In genomic region chr2:205721057-205721767, GRCh38 we compare ENCODE assay signal across 8 cellular contexts. TPM values are rescaled to one million over a fixed set of nuclear protein-coding genes. Genes with fewer than 3 reads are reported as not detected.
A peak's percentile ranks its signal among the peaks of the same experiment; 100 is the strongest.
DNase-seq lines count a peak whose midpoint lies in the region; ATAC-seq and TF ChIP-seq lines count a peak whose summit lies in the region.

No MANE protein-coding gene starts in this region.

- H2AFZ ChIP-seq in H9 (ENCODE audit: low read length) (no peak overlapping the region), mesenchymal stem cell (ENCODE audit: low read depth, low read length) (no peak overlapping the region)

- intact Hi-C loops in CD14-positive monocyte (cut with micrococcal nuclease) (no loop called here), left lung (cut with DNase I) (no loop called here)

- H3K27ac ChIP-seq in H9 (ENCODE audit: insufficient read length, low read depth, low read length) (no peak overlapping the region), VCaP (no peak overlapping the region), mesenchymal stem cell (ENCODE audit: low read length, poor library complexity, severe bottlenecking) (no peak overlapping the region), left lung (no peak overlapping the region)

- H3K36me3 Mint-ChIP-seq in CD14-positive monocyte (peaks cover 0 to 3% of the 10 kb centered on the region in 2 donors), H9 (ENCODE audit: insufficient read depth in 1 of 3, low read depth in 3 of 3) (peaks cover 28 to 46% (median 42%) of the 10 kb centered on the region in 3 experiments)

- H3K23ac ChIP-seq in H9 (ENCODE audit: insufficient read length, low read depth, low read length) (no peak overlapping the region), mesenchymal stem cell (ENCODE audit: low read length in 2 of 2) (no peak overlapping the region)

- H3K18ac ChIP-seq in H9 (ENCODE audit: insufficient read length, low read depth, low read length) (no peak overlapping the region), mesenchymal stem cell (ENCODE audit: low read depth in 1 of 2, low read length in 2 of 2) (peak overlapping the region; percentile 51 to 65)

- no peak overlapping the region for H3K4me3 ChIP-seq in mesenchymal stem cell (ENCODE audit: insufficient read depth in 1 of 2, low read depth in 1 of 2, low read length in 2 of 2)
- no peak overlapping the region for H3K4me3 ChIP-seq in left lung

- no peak overlapping the region for H4K5ac ChIP-seq in H9 (ENCODE audit: insufficient read length, low read depth, low read length)

- no peak overlapping the region for H2BK5ac ChIP-seq in H9 (ENCODE audit: insufficient read length, low read length)
- H2BK5ac ChIP-seq in mesenchymal stem cell (ENCODE audit: low read depth, low read length, poor library complexity, severe bottlenecking), result no peak overlapping the region

- no peak overlapping the region for H3T11ph ChIP-seq in H9 (ENCODE audit: low read length)

- H4K91ac ChIP-seq in H9 (ENCODE audit: insufficient read length, low read depth, low read length) (no peak overlapping the region), mesenchymal stem cell (ENCODE audit: low read length) (no peak overlapping the region)

- H3K9me3 ChIP-seq in H9 (ENCODE audit: control insufficient read depth, low read depth, low read length) (no peaks in the 10 kb centered on the region), mesenchymal stem cell (ENCODE audit: control insufficient read depth, low read length) (no peaks in the 10 kb centered on the region), left lung (no peaks in the 10 kb centered on the region)

- TF ChIP-seq CTCF in CD14-positive monocyte (IDR thresholded peaks at IDR 0.05) (no peak), H9 (conservative IDR thresholded peaks at IDR 0.05) (peak; percentile 68), VCaP (conservative IDR thresholded peaks at IDR 0.05) (0 out of 2 replicates have a peak, but pooled peaks have one; percentile 25), left lung (IDR thresholded peaks at IDR 0.05) (peak in 1 of 2 donors; percentile 11)

- no CpG with 5 or more reads among the region's 14 CpGs for WGBS in H9 (ENCODE audit: extremely low coverage, insufficient read length, low lambda C conversion rate)
- WGBS in mesenchymal stem cell, result 90% methylated on average over 14 of the region's 14 CpGs

- H4K8ac ChIP-seq in H9 (replicated peaks; ENCODE audit: insufficient read length, low read depth, low read length) (no peak overlapping the region), mesenchymal stem cell (ENCODE audit: low read length) (no peak overlapping the region)

- H3K79me1 ChIP-seq in H9 (ENCODE audit: insufficient read depth, low read depth, low read length, poor library complexity, severe bottlenecking), result no peaks in the 10 kb centered on the region
- peaks cover 12% of the 10 kb centered on the region for H3K79me1 ChIP-seq in mesenchymal stem cell (replicated peaks; ENCODE audit: low read length, poor library complexity, severe bottlenecking)

- DNase-seq in CD14-positive monocyte (ENCODE audit: low spot score), result no peak
- peak; percentile 43 for DNase-seq in H9
- DNase-seq in mesenchymal stem cell, result no peak
- DNase-seq in left lung, result no peak

- no peak overlapping the region for H2BK120ac ChIP-seq in H9 (ENCODE audit: low read depth, low read length, poor library complexity, severe bottlenecking)
- no peak overlapping the region for H2BK120ac ChIP-seq in mesenchymal stem cell (ENCODE audit: low read depth, low read length)

- H3K9ac ChIP-seq in H9 (ENCODE audit: extremely low read depth, insufficient read length, low read length) (no peak overlapping the region), mesenchymal stem cell (ENCODE audit: low read length) (no peak overlapping the region)

- H3K9me3 Mint-ChIP-seq in CD14-positive monocyte, result peaks cover 0 to 2% (median 0%) of the 10 kb centered on the region in 7 donors
- no peaks in the 10 kb centered on the region for H3K9me3 Mint-ChIP-seq in H9

- no peaks in the 10 kb centered on the region for H3K23me2 ChIP-seq in H9 (ENCODE audit: insufficient read length, low read depth, low read length, poor library complexity, severe bottlenecking)

- no peak overlapping the region for H3K4me2 ChIP-seq in H9 (ENCODE audit: insufficient read depth, insufficient read length, low read length)
- H3K4me2 ChIP-seq in mesenchymal stem cell (ENCODE audit: low read length, poor library complexity, severe bottlenecking), result no peak overlapping the region

- peaks cover 3% of the 10 kb centered on the region for H4K20me1 ChIP-seq in H9 (ENCODE audit: control insufficient read depth, insufficient read depth, insufficient read length)

- H2BK20ac ChIP-seq in H9 (ENCODE audit: low read depth, low read length, poor library complexity, severe bottlenecking), result no peak overlapping the region

- H3K4me1 Mint-ChIP-seq in CD14-positive monocyte, result peaks cover 31% of the 10 kb centered on the region
- H3K4me1 Mint-ChIP-seq in H9, result peaks cover 45 to 51% of the 10 kb centered on the region in 2 experiments

- H3K4me1 ChIP-seq in H9 (ENCODE audit: insufficient read depth, low read length) (peaks cover 13% of the 10 kb centered on the region), mesenchymal stem cell (ENCODE audit: control insufficient read depth, insufficient read depth, low read depth, low read length) (peaks cover 6% of the 10 kb centered on the region), left lung (peaks cover 0 to 10% of the 10 kb centered on the region in 2 donors)

- H3K36me3 ChIP-seq in mesenchymal stem cell (ENCODE audit: control insufficient read depth in 1 of 2, insufficient read depth in 2 of 2, low read depth in 1 of 2, low read length in 2 of 2) (peaks cover 10 to 31% of the 10 kb centered on the region in 2 experiments), left lung (peaks cover 0 to 47% of the 10 kb centered on the region in 2 donors)

- no peaks in the 10 kb centered on the region for H3K79me2 ChIP-seq in H9 (ENCODE audit: insufficient read depth, low read length)

- H3K27me3 Mint-ChIP-seq in CD14-positive monocyte (ENCODE audit: low read depth in 3 of 3), result peaks cover 11 to 18% (median 13%) of the 10 kb centered on the region in 3 donors
- H3K27me3 Mint-ChIP-seq in H9 (ENCODE audit: low read depth), result no peaks in the 10 kb centered on the region; the same call in 1 of the 2 replicates

- H3K4ac ChIP-seq in H9 (ENCODE audit: low read depth, low read length) (no peak overlapping the region), mesenchymal stem cell (ENCODE audit: low read depth in 1 of 2, low read length in 2 of 2) (peak overlapping the region in 1 of 2 experiments; percentile 56)

- no peak overlapping the region for H2BK12ac ChIP-seq in H9 (ENCODE audit: insufficient read length, low read depth, low read length)
- H2BK12ac ChIP-seq in mesenchymal stem cell (ENCODE audit: low read length in 2 of 2), result peak overlapping the region in 1 of 2 experiments; percentile 66

- H3K56ac ChIP-seq in H9 (ENCODE audit: insufficient read length, low read depth, low read length), result no peak overlapping the region

- no peak overlapping the region for H3K4me3 Mint-ChIP-seq in CD14-positive monocyte
- peak overlapping the region in 1 of 2 experiments; percentile 71; a peak in 4 of 5 replicates for H3K4me3 Mint-ChIP-seq in H9

- H2AK5ac ChIP-seq in H9 (ENCODE audit: insufficient read length, low read length) (no peak overlapping the region), mesenchymal stem cell (ENCODE audit: low read length, severe bottlenecking) (no peak overlapping the region)

- H3K27me3 ChIP-seq in H9 (ENCODE audit: insufficient read depth, low read length) (no peaks in the 10 kb centered on the region), mesenchymal stem cell (ENCODE audit: control insufficient read depth in 1 of 2, insufficient read depth in 1 of 2, low read length in 2 of 2) (no peaks in the 10 kb centered on the region), left lung (no peaks in the 10 kb centered on the region)

- H3K14ac ChIP-seq in H9 (ENCODE audit: insufficient read depth, low read length) (no peak overlapping the region), mesenchymal stem cell (ENCODE audit: low read length in 2 of 2) (peak overlapping the region in 1 of 2 experiments; percentile 18)

- peak overlapping the region in 6 of 7 donors; percentile 27 to 90 (median 72) for H3K27ac Mint-ChIP-seq in CD14-positive monocyte
- H3K27ac Mint-ChIP-seq in H9, result peak overlapping the region; percentile 87 to 97 (median 88); a peak in 6 of 7 replicates

- H2BK15ac ChIP-seq in H9 (ENCODE audit: low read depth, low read length), result no peak overlapping the region
- no peak overlapping the region for H2BK15ac ChIP-seq in mesenchymal stem cell (ENCODE audit: low read depth, poor library complexity, severe bottlenecking)

- ATAC-seq in HG02759 (IDR thresholded peaks at IDR 0.05; ENCODE audit: unreplicated experiment) (no peak), GM21576 (IDR thresholded peaks at IDR 0.05; ENCODE audit: unreplicated experiment) (no peak), left lung (no peak), GM21737 (IDR thresholded peaks at IDR 0.05; ENCODE audit: unreplicated experiment) (no peak)

RNA-seq across cellular contexts. Expression of gene NRP2, which starts 38.9 kb away (rescaled TPM):
- polyA plus RNA-seq in CD14-positive monocyte, result 1 to 10 TPM in 1 of 2 donors, under 1 TPM in 1; 0.97 to 1.6 TPM
- total RNA-seq in H9 (2021), result 19.7 and 20.7 TPM in 2 replicates
- polyA plus RNA-seq in mesenchymal stem cell (2013, experiment 1 of 2), result 87.1 TPM
- 83.3 TPM for polyA plus RNA-seq in mesenchymal stem cell (2013, experiment 2 of 2)
- 100 to 1,000 TPM in 1 of 2 donors, 10 to 100 TPM in 1; 75.7 to 122 TPM for total RNA-seq in left lung
